Comparison of ENCODE assay signal across 8 cellular contexts in genomic region chr6:134178230-134179044, GRCh38.
A peak's percentile ranks its signal among the peaks of the same experiment; 100 is the strongest.
DNase-seq lines count a peak whose midpoint lies in the region; ATAC-seq lines count a peak whose summit lies in the region.

No MANE protein-coding gene starts in this region.

- ATAC-seq in left colon = peak; percentile 52
- no peak for ATAC-seq in GM19035 (IDR thresholded peaks at IDR 0.05; ENCODE audit: unreplicated experiment)

- no peaks in the 10 kb centered on the region for H3K27me3 Mint-ChIP-seq in dendritic cell treated with granulocyte-macrophage colony-stimulating factor and Interleukin-4, amounts not matched to agents 40 ng/mL and 50 ng/mL, for 4 days

- no peaks in the 10 kb centered on the region for H3K9me3 Mint-ChIP-seq in dendritic cell treated with granulocyte-macrophage colony-stimulating factor and Interleukin-4, amounts not matched to agents 40 ng/mL and 50 ng/mL, for 4 days

- H3K4me1 Mint-ChIP-seq in dendritic cell treated with granulocyte-macrophage colony-stimulating factor and Interleukin-4, amounts not matched to agents 40 ng/mL and 50 ng/mL, for 4 days (ENCODE audit: low read depth) = peaks cover 35% of the 10 kb centered on the region

- DNase-seq in SIG-M5 treated with dmso at 0.1 percent for 504 hours (lab: John Stamatoyannopoulos, UW; ENCODE audit: unreplicated experiment) (peak; percentile 82), SIG-M5 (lab: John Stamatoyannopoulos, UW) (no peak), NCI-H510A treated with DMSO at 0.1 percent for 48 hours (lab: John Stamatoyannopoulos, UW) (peak; percentile 49), left colon (peak; percentile 73 to 83)
- DNase-seq in activated CD4-positive, alpha-beta T cell treated with anti-CD3 and anti-CD28 coated beads, Interleukin-2, amount 50 U/mL, for 4 hours = peak; percentile 83 to 88
- peak; percentile 43 to 72 (median 57) for DNase-seq in stimulated activated CD4-positive, alpha-beta T cell treated with anti-CD3 and anti-CD28 coated beads, Interleukin-1b, Interleukin-23, amount 100 ng/mL, for 24 hours (ENCODE audit: low read depth in 4 of 4, low spot score in 1 of 4)

- H3K27ac Mint-ChIP-seq in dendritic cell treated with granulocyte-macrophage colony-stimulating factor and Interleukin-4, amounts not matched to agents 40 ng/mL and 50 ng/mL, for 4 days = peak overlapping the region; percentile 82

- intact Hi-C loops in dendritic cell treated with granulocyte-macrophage colony-stimulating factor and Interleukin-4, amounts not matched to agents 40 ng/mL and 50 ng/mL, for 4 days (cut with micrococcal nuclease) = loop anchor here (5.0 to 10.0 kb wide), 3 partner anchors 54 to 336 kb away; no protein-coding TSS in a partner anchor
- intact Hi-C loops in left colon (cut with DNase I, micrococcal nuclease) = no loop called here

- H3K4me3 Mint-ChIP-seq in dendritic cell treated with granulocyte-macrophage colony-stimulating factor and Interleukin-4, amounts not matched to agents 40 ng/mL and 50 ng/mL, for 4 days = peak overlapping the region; percentile 91

- H3K36me3 Mint-ChIP-seq in dendritic cell treated with granulocyte-macrophage colony-stimulating factor and Interleukin-4, amounts not matched to agents 40 ng/mL and 50 ng/mL, for 4 days (ENCODE audit: low read depth) = peaks cover 20% of the 10 kb centered on the region
